ENCODE assay signal across 8 cellular contexts in genomic region chr7:74026406-74027123, GRCh38. TPM values are rescaled to one million over a fixed set of nuclear protein-coding genes. Genes with fewer than 3 reads are reported as not detected.
DNase-seq lines count a peak whose midpoint lies in the region; ATAC-seq lines count a peak whose summit lies in the region.

No MANE protein-coding gene starts in this region.

- peak; percentile 81 for ATAC-seq in left colon
- no peak for ATAC-seq in GM18873 (IDR thresholded peaks at IDR 0.05; ENCODE audit: low FRiP score, unreplicated experiment)

- DNase-seq in SHP77 (lab: John Stamatoyannopoulos, UW) (peak; percentile 24 to 35), SHP77 treated with DMSO at 0.1 percent for 48 hours (lab: John Stamatoyannopoulos, UW) (no peak), NCI-H1105 (lab: John Stamatoyannopoulos, UW) (peak; percentile 28), left colon (peak; percentile 65 to 80)
- peak; percentile 41 for DNase-seq in activated CD4-positive, alpha-beta T cell treated with anti-CD3 and anti-CD28 coated beads for 1 hour
- DNase-seq in central memory CD4-positive, alpha-beta T cell: peak; percentile 23
- DNase-seq in stimulated activated CD4-positive, alpha-beta T cell treated with anti-CD3 and anti-CD28 coated beads, Interleukin-2, amount 100 ng/mL, for 24 hours: peak; percentile 67 to 76

- intact Hi-C loops in left colon (cut with DNase I, micrococcal nuclease): loop anchor here in 1 of 2 donors (10.0 kb wide), 1 partner anchor 142 kb away; no protein-coding TSS in a partner anchor

RNA-seq across cellular contexts. Expression of gene ELN, which starts 1.4 kb away (rescaled TPM):
- 10 to 100 TPM; 10.3 to 15.0 TPM for total RNA-seq in left colon

RNA-seq across cellular contexts. Expression of gene LIMK1, which starts 57.0 kb away (rescaled TPM):
- 10 to 100 TPM; 12.2 to 14.3 TPM for total RNA-seq in left colon
